Comparison of ENCODE assay signal across 22 cellular contexts in the genomic region with DNA sequence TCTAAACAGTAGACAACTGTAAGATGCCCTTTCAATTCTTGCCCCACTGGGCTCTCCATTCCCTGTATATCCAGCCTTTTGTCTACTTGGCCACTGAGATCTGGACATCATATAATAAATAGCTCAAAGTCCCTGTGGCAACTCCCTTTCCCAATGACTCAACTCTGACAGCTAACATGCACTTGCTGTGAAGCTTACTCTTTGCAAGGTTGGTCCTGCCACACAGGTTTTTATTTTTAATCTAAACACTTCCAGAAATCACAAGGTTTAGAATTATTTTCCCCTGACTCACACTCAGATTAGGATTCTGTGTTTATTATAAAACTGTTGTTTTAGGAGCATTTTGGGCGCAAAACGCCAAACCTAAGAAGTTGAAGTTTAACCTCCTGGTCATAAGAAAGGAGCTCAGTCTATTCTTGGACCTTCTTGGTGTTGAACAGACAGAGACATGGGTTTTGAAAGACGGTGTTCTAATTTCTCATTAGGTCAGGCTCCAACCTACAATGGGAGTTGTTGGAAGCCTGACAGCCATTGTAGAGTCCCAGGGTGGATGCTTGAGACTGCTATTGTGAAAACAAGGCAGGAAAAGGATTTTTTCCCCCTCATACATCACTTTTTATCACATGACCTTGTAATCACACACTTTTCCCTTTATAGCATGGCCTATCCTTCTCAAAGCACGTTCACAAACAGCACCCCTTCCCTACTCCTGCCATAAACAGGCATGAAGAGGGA.
A peak's percentile ranks its signal among the peaks of the same experiment; 100 is the strongest.
DNase-seq lines count a peak whose midpoint lies in the region; ATAC-seq and TF ChIP-seq lines count a peak whose summit lies in the region.
"Had no signal": no experiment of that assay in that cellular context is flagged by ENCODE, and none has a peak within 500 bp of the region (broad histone marks: within the 10 kb centered on the region; RNA-seq: fewer than 3 reads in every experiment).

No MANE protein-coding gene starts in this region.

- peak; percentile 26 for DNase-seq in AG20443 (ENCODE audit: low spot score)
- DNase-seq in M059J (ENCODE audit: low read depth), result peak; percentile 91
- DNase-seq in epithelial cell of esophagus (ENCODE audit: low read depth), result peak; percentile 76
- DNase-seq in lung microvascular endothelial cell (ENCODE audit: low read depth in 2 of 2), result peak; percentile 10 to 12
- DNase-seq in activated CD4-positive, CD25-positive, alpha-beta regulatory T cell treated with anti-CD3 and anti-CD28 coated beads, Interleukin-2, amount 50 U/mL, for 72 hours, result no peak
- no peak for DNase-seq in SKM-1 treated with dmso at 0.1 percent for 144 hours (lab: John Stamatoyannopoulos, UW; ENCODE audit: unreplicated experiment)
- no peak for DNase-seq in HCEC 1CT
- DNase-seq: activated B cell treated with CpG ODN at 0.5 μM for 24 hours; activated CD8-positive, alpha-beta T cell treated with anti-CD3 and anti-CD28 coated beads, Interleukin-2, amount 10 ng/mL, durations not matched to agents 7 days and 5 days; activated T-cell treated with anti-CD3 and anti-CD28 coated beads, Interleukin-2, amount 50 U/mL, for 48 hours; hippocampal formation; kidney; MV-4-11; NCI-H2029 treated with DMSO at 0.1 percent for 48 hours; NCI-H524 treated with DMSO at 0.1 percent for 48 hours; nucleus accumbens; SHP77 treated with DMSO at 0.1 percent for 48 hours; stimulated activated CD4-positive, alpha-beta T cell treated with anti-CD3 and anti-CD28 coated beads, Interleukin-4, amount 100 ng/mL, for 4 hours; stimulated activated CD8-positive, alpha-beta memory T cell treated with anti-CD3 and anti-CD28 coated beads, Interleukin-4, amount 100 ng/mL, for 48 hours had no signal

- no peak for ATAC-seq in HG02623 (IDR thresholded peaks at IDR 0.05; ENCODE audit: unreplicated experiment)
- ATAC-seq: activated CD8-positive, alpha-beta T cell treated with anti-CD3 and anti-CD28 coated beads, Interleukin-2, amount 10 ng/mL, durations not matched to agents 7 days and 5 days had no signal

- no peak overlapping the region for H3K4me3 ChIP-seq in epithelial cell of esophagus (ENCODE audit: low read length)
- H3K4me3 ChIP-seq: skin epidermis, thoracic aorta had no signal

- no peak for TF ChIP-seq CTCF in epithelial cell of esophagus (IDR thresholded peaks at IDR 0.05; ENCODE audit: insufficient read depth, low read depth, low read length, missing control alignments)

Comparison
In these comparisons a context has a peak if more than half of its experiments do, and no peak if none do; other contexts are left out.
1. DNase-seq: peak in AG20443 (single experiment), M059J (single experiment), epithelial cell of esophagus (single experiment) and lung microvascular endothelial cell (2 of 2); none in activated CD4-positive, CD25-positive, alpha-beta regulatory T cell treated with anti-CD3 and anti-CD28 coated beads, Interleukin-2, amount 50 U/mL, for 72 hours (single experiment), SKM-1 treated with dmso at 0.1 percent for 144 hours (single experiment) and HCEC 1CT (single experiment).